Comparison of ENCODE assay signal across 8 cellular contexts in the genomic region with DNA sequence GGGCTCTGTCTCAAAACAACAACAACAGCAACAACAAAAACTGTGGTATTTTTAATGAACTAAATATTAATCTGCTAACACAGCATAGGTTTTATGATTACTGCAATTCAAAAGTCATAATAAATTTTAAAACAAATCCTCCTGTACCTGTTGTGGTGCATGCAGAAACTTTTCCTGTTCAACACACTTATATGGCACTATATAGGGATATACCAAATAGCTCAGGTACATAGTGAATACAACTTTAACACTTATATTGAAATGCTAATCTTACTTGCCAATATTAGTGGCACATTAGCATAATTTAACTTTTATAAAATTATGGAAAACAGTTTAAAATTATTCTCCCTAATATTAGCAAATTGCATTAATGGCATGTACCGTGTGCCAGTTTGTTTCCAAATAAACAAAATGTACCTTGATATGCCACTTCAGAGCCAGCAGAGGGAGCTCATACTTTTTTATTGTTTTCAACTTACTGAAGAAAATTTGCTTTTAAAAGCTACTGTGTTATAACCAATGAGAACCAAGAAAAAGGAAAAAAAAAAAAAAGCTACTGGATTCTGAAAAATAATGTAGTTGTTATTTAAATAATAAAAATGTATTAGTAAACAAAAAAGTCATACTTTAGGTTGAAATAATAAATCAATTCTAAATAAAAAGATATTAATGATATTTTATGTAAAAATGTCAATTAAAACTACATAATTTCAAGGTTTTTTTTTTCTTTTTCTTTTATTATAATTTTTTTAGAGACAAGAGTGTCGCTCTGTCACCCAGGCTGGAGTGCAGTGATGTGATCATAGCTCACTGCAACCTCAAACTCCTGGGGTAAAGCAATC. TPM values are rescaled to one million over a fixed set of nuclear protein-coding genes. Genes with fewer than 3 reads are reported as not detected.
DNase-seq lines count a peak whose midpoint lies in the region; ATAC-seq and TF ChIP-seq lines count a peak whose summit lies in the region.

No MANE protein-coding gene starts in this region.

- H3K4me2 ChIP-seq in PC-3 (ENCODE audit: low read length), result no peak overlapping the region

- H3F3A ChIP-seq in PC-3 (ENCODE audit: low read length, unreplicated experiment), result no peaks in the 10 kb centered on the region

- H3K9me2 ChIP-seq in PC-3 (replicated peaks; ENCODE audit: low read length), result no peaks in the 10 kb centered on the region

- no peaks in the 10 kb centered on the region for H3K36me3 ChIP-seq in PC-3 (ENCODE audit: low read depth, low read length)

- ATAC-seq in GM19023 (IDR thresholded peaks at IDR 0.05; ENCODE audit: unreplicated experiment) (peak; percentile 69), HG03378 (IDR thresholded peaks at IDR 0.05; ENCODE audit: unreplicated experiment) (peak; percentile 84), PC-3 (peak; percentile 42), HG03045 (IDR thresholded peaks at IDR 0.05; ENCODE audit: unreplicated experiment) (no peak)

- peak; percentile 44 for DNase-seq in DMS153 (lab: John Stamatoyannopoulos, UW)
- peak; percentile 58 for DNase-seq in PC-3
- peak; percentile 7 for DNase-seq in effector CD4-positive, alpha-beta T cell
- DNase-seq in myocyte (ENCODE audit: low read depth), result peak; percentile 59
- DNase-seq in HuH-7.5 (ENCODE audit: low spot score), result no peak

- POLR2A ChIA-PET in PC-3 (lab: Charles Lee; ENCODE audit: unreplicated experiment), result interaction anchor here (0.6 to 0.8 kb wide), 3 partner anchors 57 to 105 kb away, joined by 5 to 15 read pairs (median 8); no protein-coding TSS in a partner anchor

- peaks cover 8% of the 10 kb centered on the region; the same call in 1 of the 2 replicates for H3K4me1 ChIP-seq in PC-3 (ENCODE audit: insufficient read depth, low read length)

- peak; percentile 62 for TF ChIP-seq CTCF in PC-3 (conservative IDR thresholded peaks at IDR 0.05; ENCODE audit: low read depth, low read length)

- no peak overlapping the region for H3K27ac ChIP-seq in PC-3 (ENCODE audit: low read length)

- no peaks in the 10 kb centered on the region for H4K20me1 ChIP-seq in PC-3 (ENCODE audit: low read length)

- intact Hi-C loops in PC-3 (cut with micrococcal nuclease), result loop anchor here (1.0 kb wide), 2 partner anchors 111 to 117 kb away; no protein-coding TSS in a partner anchor

- CTCF ChIA-PET in PC-3 (lab: Charles Lee), result interaction anchor here (0.5 to 2.3 kb wide), 18 partner anchors 26 to 707 kb away, joined by 3 to 32 read pairs (median 5); partner anchors contain the start of gene NDFIP2

- H3K9ac ChIP-seq in PC-3 (ENCODE audit: low read length), result no peak overlapping the region

- no peaks in the 10 kb centered on the region for H3K9me3 ChIP-seq in PC-3 (ENCODE audit: low read length)

- H2AFZ ChIP-seq in PC-3 (ENCODE audit: low read length), result no peak overlapping the region

- H3K27me3 ChIP-seq in PC-3 (ENCODE audit: low read length), result no peaks in the 10 kb centered on the region

- H3K4me3 ChIP-seq in PC-3 (ENCODE audit: low read length), result no peak overlapping the region

- no peaks in the 10 kb centered on the region for H3K79me2 ChIP-seq in PC-3 (ENCODE audit: low read length)

- BruUV-seq in PC-3 (replicated peaks; lab: Mats Ljungman, UMichigan), result no TSS peak

RNA-seq across cellular contexts. Expression of gene RBM26, which starts 18.0 kb away (rescaled TPM):
- total RNA-seq in PC-3 (2014; rRNA removed) (15.8 and 16.1 TPM in 2 replicates), myocyte (40.7 and 43.2 TPM in 2 replicates)
- polyA plus RNA-seq in myocyte (2012), result 14.2 TPM

RNA-seq across cellular contexts. Expression of gene NDFIP2, which starts 56.9 kb away (rescaled TPM):
- total RNA-seq in PC-3 (2014; rRNA removed), result 17.9 and 19.5 TPM in 2 replicates
- total RNA-seq in myocyte, result 31.7 and 36.7 TPM in 2 replicates
- polyA plus RNA-seq in myocyte (2012), result 39.7 TPM
